ENCODE assay signal across 1 cellular context in the genomic region with DNA sequence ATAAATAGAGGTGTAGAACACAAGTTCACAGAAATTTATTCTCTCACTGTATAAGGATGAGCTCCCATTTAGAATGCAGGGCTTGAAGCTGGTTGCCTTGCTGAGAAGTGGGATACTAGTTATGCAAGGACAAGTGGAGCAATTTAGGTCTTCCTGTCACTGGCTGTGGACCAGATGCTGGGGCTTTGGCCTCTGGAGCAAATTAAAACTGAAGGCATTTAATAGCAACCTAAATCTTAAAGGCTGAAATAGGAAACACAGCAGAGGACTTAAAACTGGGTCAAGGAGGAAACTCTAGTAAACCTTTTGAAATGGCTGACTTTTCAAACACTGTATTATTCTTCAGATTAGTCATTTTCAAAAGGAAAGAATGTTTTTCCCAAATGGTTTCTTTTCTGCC.
TF ChIP-seq lines count a peak whose summit lies in the region.

No MANE protein-coding gene starts in this region.

TF ChIP-seq in GM23338, 12 proteins besides CTCF, POLR2A, EP300 and RAD21 (continued from another document):
- TF ChIP-seq, protein P1, sequence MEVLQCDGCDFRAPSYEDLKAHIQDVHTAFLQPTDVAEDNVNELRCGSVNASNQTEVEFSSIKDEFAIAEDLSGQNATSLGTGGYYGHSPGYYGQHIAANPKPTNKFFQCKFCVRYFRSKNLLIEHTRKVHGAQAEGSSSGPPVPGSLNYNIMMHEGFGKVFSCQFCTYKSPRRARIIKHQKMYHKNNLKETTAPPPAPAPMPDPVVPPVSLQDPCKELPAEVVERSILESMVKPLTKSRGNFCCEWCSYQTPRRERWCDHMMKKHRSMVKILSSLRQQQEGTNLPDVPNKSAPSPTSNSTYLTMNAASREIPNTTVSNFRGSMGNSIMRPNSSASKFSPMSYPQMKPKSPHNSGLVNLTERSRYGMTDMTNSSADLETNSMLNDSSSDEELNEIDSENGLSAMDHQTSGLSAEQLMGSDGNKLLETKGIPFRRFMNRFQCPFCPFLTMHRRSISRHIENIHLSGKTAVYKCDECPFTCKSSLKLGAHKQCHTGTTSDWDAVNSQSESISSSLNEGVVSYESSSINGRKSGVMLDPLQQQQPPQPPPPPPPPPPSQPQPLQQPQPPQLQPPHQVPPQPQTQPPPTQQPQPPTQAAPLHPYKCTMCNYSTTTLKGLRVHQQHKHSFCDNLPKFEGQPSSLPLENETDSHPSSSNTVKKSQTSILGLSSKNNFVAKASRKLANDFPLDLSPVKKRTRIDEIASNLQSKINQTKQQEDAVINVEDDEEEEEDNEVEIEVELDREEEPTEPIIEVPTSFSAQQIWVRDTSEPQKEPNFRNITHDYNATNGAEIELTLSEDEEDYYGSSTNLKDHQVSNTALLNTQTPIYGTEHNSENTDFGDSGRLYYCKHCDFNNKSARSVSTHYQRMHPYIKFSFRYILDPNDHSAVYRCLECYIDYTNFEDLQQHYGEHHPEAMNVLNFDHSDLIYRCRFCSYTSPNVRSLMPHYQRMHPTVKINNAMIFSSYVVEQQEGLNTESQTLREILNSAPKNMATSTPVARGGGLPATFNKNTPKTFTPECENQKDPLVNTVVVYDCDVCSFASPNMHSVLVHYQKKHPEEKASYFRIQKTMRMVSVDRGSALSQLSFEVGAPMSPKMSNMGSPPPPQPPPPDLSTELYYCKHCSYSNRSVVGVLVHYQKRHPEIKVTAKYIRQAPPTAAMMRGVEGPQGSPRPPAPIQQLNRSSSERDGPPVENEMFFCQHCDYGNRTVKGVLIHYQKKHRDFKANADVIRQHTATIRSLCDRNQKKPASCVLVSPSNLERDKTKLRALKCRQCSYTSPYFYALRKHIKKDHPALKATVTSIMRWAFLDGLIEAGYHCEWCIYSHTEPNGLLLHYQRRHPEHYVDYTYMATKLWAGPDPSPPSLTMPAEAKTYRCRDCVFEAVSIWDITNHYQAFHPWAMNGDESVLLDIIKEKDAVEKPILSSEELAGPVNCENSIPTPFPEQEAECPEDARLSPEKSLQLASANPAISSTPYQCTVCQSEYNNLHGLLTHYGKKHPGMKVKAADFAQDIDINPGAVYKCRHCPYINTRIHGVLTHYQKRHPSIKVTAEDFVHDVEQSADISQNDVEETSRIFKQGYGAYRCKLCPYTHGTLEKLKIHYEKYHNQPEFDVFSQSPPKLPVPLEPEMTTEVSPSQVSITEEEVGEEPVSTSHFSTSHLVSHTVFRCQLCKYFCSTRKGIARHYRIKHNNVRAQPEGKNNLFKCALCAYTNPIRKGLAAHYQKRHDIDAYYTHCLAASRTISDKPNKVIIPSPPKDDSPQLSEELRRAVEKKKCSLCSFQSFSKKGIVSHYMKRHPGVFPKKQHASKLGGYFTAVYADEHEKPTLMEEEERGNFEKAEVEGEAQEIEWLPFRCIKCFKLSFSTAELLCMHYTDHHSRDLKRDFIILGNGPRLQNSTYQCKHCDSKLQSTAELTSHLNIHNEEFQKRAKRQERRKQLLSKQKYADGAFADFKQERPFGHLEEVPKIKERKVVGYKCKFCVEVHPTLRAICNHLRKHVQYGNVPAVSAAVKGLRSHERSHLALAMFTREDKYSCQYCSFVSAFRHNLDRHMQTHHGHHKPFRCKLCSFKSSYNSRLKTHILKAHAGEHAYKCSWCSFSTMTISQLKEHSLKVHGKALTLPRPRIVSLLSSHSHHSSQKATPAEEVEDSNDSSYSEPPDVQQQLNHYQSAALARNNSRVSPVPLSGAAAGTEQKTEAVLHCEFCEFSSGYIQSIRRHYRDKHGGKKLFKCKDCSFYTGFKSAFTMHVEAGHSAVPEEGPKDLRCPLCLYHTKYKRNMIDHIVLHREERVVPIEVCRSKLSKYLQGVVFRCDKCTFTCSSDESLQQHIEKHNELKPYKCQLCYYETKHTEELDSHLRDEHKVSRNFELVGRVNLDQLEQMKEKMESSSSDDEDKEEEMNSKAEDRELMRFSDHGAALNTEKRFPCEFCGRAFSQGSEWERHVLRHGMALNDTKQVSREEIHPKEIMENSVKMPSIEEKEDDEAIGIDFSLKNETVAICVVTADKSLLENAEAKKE (CRISPR knock-in tag; IDR thresholded peaks at IDR 0.05) = no peak
- TF ChIP-seq NANOG (IDR thresholded peaks at IDR 0.05; ENCODE audit: borderline replicate concordance) (no peak), ZNF331 (CRISPR knock-in tag; IDR thresholded peaks at IDR 0.05; ENCODE audit: low read depth) (no peak), CREB1 (CRISPR knock-in tag; IDR thresholded peaks at IDR 0.05; ENCODE audit: low read depth) (no peak), ZNF114 (CRISPR knock-in tag; IDR thresholded peaks at IDR 0.05) (no peak), POLR2AphosphoS5 (IDR thresholded peaks at IDR 0.05; ENCODE audit: low read depth) (no peak), EZH2 (IDR thresholded peaks at IDR 0.05; ENCODE audit: low read depth, unreplicated experiment) (no peak), STAT1 (IDR thresholded peaks at IDR 0.05; ENCODE audit: unreplicated experiment) (no peak), JUNB (IDR thresholded peaks at IDR 0.05; ENCODE audit: unreplicated experiment) (no peak)
- TF ChIP-seq, protein P2, sequence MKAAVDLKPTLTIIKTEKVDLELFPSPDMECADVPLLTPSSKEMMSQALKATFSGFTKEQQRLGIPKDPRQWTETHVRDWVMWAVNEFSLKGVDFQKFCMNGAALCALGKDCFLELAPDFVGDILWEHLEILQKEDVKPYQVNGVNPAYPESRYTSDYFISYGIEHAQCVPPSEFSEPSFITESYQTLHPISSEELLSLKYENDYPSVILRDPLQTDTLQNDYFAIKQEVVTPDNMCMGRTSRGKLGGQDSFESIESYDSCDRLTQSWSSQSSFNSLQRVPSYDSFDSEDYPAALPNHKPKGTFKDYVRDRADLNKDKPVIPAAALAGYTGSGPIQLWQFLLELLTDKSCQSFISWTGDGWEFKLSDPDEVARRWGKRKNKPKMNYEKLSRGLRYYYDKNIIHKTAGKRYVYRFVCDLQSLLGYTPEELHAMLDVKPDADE (IDR thresholded peaks at IDR 0.05) = no peak
- TF ChIP-seq, protein P3, sequence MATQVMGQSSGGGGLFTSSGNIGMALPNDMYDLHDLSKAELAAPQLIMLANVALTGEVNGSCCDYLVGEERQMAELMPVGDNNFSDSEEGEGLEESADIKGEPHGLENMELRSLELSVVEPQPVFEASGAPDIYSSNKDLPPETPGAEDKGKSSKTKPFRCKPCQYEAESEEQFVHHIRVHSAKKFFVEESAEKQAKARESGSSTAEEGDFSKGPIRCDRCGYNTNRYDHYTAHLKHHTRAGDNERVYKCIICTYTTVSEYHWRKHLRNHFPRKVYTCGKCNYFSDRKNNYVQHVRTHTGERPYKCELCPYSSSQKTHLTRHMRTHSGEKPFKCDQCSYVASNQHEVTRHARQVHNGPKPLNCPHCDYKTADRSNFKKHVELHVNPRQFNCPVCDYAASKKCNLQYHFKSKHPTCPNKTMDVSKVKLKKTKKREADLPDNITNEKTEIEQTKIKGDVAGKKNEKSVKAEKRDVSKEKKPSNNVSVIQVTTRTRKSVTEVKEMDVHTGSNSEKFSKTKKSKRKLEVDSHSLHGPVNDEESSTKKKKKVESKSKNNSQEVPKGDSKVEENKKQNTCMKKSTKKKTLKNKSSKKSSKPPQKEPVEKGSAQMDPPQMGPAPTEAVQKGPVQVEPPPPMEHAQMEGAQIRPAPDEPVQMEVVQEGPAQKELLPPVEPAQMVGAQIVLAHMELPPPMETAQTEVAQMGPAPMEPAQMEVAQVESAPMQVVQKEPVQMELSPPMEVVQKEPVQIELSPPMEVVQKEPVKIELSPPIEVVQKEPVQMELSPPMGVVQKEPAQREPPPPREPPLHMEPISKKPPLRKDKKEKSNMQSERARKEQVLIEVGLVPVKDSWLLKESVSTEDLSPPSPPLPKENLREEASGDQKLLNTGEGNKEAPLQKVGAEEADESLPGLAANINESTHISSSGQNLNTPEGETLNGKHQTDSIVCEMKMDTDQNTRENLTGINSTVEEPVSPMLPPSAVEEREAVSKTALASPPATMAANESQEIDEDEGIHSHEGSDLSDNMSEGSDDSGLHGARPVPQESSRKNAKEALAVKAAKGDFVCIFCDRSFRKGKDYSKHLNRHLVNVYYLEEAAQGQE (IDR thresholded peaks at IDR 0.05; ENCODE audit: unreplicated experiment) = no peak
